Comparison of ENCODE assay signal across 1 cellular context in the genomic region with DNA sequence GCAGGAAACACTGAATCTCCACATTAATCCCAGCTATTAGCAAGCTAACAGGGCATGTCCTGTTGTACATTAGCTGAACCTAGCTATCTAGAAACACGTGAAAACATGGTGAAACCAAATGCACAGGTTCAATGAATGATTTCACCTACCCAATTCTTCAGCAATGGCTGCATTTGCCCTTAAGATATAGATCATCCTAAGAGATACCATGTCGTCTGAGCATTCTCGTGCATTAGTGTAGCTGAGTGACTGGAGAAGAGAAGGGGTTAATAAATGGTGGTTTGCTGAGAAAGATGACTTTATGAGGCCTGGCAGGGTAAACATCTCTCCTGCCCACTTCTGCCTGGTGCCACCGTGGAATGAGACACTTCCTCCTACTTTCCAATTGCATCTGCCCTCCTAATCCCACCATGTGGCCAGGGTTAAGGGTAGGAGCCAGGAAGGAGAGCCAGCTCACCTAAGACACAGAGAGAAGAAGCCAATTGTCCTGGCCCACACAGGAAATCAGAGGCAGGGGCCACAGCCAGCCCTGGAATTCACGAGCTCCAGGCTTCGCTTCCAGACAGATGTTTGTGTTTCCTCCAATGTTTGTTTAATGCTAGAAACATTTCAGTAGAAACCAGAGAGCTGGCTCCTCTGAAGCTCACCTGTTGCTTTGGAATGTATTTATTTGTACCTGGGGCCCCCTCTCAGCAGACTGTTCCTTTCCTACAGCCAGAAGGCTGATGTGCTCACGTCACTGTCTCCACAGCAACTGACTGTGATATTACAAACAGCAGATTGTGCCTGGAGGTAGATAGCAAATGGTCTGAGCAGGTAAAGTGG.
TF ChIP-seq lines count a peak whose summit lies in the region.

No MANE protein-coding gene starts in this region.

TF ChIP-seq in H1, 55 proteins besides CTCF, POLR2A, EP300 and RAD21:
- TF ChIP-seq, protein P1, sequence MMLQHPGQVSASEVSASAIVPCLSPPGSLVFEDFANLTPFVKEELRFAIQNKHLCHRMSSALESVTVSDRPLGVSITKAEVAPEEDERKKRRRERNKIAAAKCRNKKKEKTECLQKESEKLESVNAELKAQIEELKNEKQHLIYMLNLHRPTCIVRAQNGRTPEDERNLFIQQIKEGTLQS (IDR thresholded peaks at IDR 0.05; ENCODE audit: insufficient read depth, low read depth, low read length): no peak
- TF ChIP-seq SRF (IDR thresholded peaks at IDR 0.05; ENCODE audit: low read depth, low read length) (no peak), GTF2F1 (IDR thresholded peaks at IDR 0.05; ENCODE audit: borderline replicate concordance, low read depth, low read length) (no peak), CHD1 (IDR thresholded peaks at IDR 0.05; ENCODE audit: low read depth, low read length) (no peak), FOSL1 (IDR thresholded peaks at IDR 0.05; ENCODE audit: insufficient read depth, low read depth, low read length) (no peak), USF2 (IDR thresholded peaks at IDR 0.05; ENCODE audit: low read length) (no peak), JUN (IDR thresholded peaks at IDR 0.05; ENCODE audit: low read depth, low read length) (no peak), SP1 (IDR thresholded peaks at IDR 0.05; ENCODE audit: low read depth, low read length) (no peak), POU5F1 (IDR thresholded peaks at IDR 0.05; ENCODE audit: low read depth, low read length) (no peak), CEBPB (IDR thresholded peaks at IDR 0.05; ENCODE audit: low read depth, low read length) (no peak), SIN3A (conservative IDR thresholded peaks at IDR 0.05 in 1 of 2, IDR thresholded peaks at IDR 0.05 in 1 of 2; ENCODE audit: low read depth in 1 of 2, low read length in 2 of 2) (no peak), MAFK (IDR thresholded peaks at IDR 0.05; ENCODE audit: low read depth, low read length) (no peak), KDM4A (IDR thresholded peaks at IDR 0.05; ENCODE audit: low read depth, low read length, severe bottlenecking) (no peak), EGR1 (IDR thresholded peaks at IDR 0.05; ENCODE audit: borderline replicate concordance, low read depth, low read length) (no peak), ZNF274 (IDR thresholded peaks at IDR 0.05; ENCODE audit: borderline replicate concordance, extremely low read depth, low read length) (no peak)
- TF ChIP-seq, protein P2, sequence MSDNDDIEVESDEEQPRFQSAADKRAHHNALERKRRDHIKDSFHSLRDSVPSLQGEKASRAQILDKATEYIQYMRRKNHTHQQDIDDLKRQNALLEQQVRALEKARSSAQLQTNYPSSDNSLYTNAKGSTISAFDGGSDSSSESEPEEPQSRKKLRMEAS (IDR thresholded peaks at IDR 0.05): no peak
- TF ChIP-seq, protein P3, sequence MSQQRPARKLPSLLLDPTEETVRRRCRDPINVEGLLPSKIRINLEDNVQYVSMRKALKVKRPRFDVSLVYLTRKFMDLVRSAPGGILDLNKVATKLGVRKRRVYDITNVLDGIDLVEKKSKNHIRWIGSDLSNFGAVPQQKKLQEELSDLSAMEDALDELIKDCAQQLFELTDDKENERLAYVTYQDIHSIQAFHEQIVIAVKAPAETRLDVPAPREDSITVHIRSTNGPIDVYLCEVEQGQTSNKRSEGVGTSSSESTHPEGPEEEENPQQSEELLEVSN (IDR thresholded peaks at IDR 0.05): no peak
